In the genomic region with DNA sequence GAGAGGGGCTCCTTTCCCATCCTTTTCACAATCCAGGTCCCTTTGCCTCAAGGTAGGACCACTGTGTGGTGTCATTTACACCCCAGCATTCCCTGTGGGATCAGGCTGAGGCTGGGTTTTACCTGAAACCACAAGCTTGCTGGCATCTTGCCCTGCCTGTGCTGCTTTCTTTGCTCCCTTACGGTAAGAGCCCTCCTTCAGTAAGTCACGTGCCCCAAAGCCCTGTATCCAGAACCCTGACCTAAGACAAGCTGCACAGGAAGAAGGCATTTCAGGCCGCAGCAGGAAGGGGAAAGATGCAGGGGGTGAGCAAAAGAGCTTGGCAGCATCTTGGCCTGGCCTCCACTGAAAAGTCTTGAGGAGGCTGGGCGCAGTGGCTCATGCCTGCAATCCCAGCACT, we compare ENCODE assay signal across 18 cellular contexts. TPM values are rescaled to one million over a fixed set of nuclear protein-coding genes. Genes with fewer than 3 reads are reported as not detected.
DNase-seq lines count a peak whose midpoint lies in the region; ATAC-seq, FAIRE-seq and TF ChIP-seq lines count a peak whose summit lies in the region.
"Had no signal": no experiment of that assay in that cellular context is flagged by ENCODE, and none has a peak within 500 bp of the region (broad histone marks: within the 10 kb centered on the region; RNA-seq: fewer than 3 reads in every experiment).

No MANE protein-coding gene starts in this region.

- no peak for TF ChIP-seq CTCF in coronary artery (IDR thresholded peaks at IDR 0.05)

- intact Hi-C loops in sciatic nerve (cut with DNase I): no loop called here

- H3K4me3 ChIP-seq in H7 (ENCODE audit: insufficient read depth, low read depth, low read length) (no peak overlapping the region), coronary artery (no peak overlapping the region)
- H3K4me3 ChIP-seq: gastroesophageal sphincter, GM23338 had no signal

- FAIRE-seq in GM12892 (lab: Jason Lieb, UNC): no peak

- ATAC-seq in sciatic nerve (no peak), HG03039 (IDR thresholded peaks at IDR 0.05; ENCODE audit: unreplicated experiment) (no peak)
- ATAC-seq: activated CD8-positive, alpha-beta T cell treated with anti-CD3 and anti-CD28 coated beads for 36 hours; gastroesophageal sphincter; GM23338; T-helper 17 cell had no signal

- no peaks in the 10 kb centered on the region for H3K36me3 ChIP-seq in H7 (replicated peaks; ENCODE audit: control insufficient read depth, insufficient read depth, low read length)
- H3K36me3 ChIP-seq: gastroesophageal sphincter, WERI-Rb-1 had no signal

- no peak for TF ChIP-seq POLR2A in GM12892 (IDR thresholded peaks at IDR 0.05; ENCODE audit: low read depth, low read length)

- H3K27ac ChIP-seq in coronary artery: no peak overlapping the region
- H3K27ac ChIP-seq: gastroesophageal sphincter, WERI-Rb-1 had no signal

- peak; percentile 18 for DNase-seq in H7
- peak; percentile 31 for DNase-seq in NCI-H2107 (lab: John Stamatoyannopoulos, UW)
- peak; percentile 52 for DNase-seq in coronary artery (ENCODE audit: low spot score)
- peak; percentile 51 for DNase-seq in sciatic nerve (ENCODE audit: low spot score)
- no peak for DNase-seq in GM12892 (ENCODE audit: insufficient read length)
- no peak for DNase-seq in occipital lobe (lab: John Stamatoyannopoulos, UW)
- no peak for DNase-seq in HUDEP-2 (lab: John Stamatoyannopoulos, UW; ENCODE audit: unreplicated experiment in 76 of 76)
- DNase-seq: activated CD8-positive, alpha-beta T cell treated with anti-CD3 and anti-CD28 coated beads for 36 hours; dermis blood vessel endothelial cell; KBM-7; Right ventricle myocardium superior; stimulated activated CD4-positive, alpha-beta T cell treated with anti-CD3 and anti-CD28 coated beads, Interleukin-2, amount 100 ng/mL, for 24 hours; T-helper 17 cell; WERI-Rb-1 had no signal

- H3K27me3 ChIP-seq in H7 (ENCODE audit: control insufficient read depth, insufficient read depth, low read length): no peaks in the 10 kb centered on the region; the same call in 1 of the 2 replicates

RNA-seq across cellular contexts. Expression of a gene that starts 58.4 kb away (rescaled TPM):
- total RNA-seq in H7 (2014; rRNA removed; shearing (Covaris generic)): 11.2 and 17.8 TPM in 2 replicates
- total RNA-seq in sciatic nerve (not detected), occipital lobe (0.16 TPM)
- polyA plus RNA-seq in GM12892 (2012; ENCODE audit: missing spikeins): not detected
- total RNA-seq: activated CD8-positive, alpha-beta T cell treated with anti-CD3 and anti-CD28 coated beads for 36 hours; activated T-helper 1 cell treated with anti-CD3 and anti-CD28 coated beads, Interleukin-12 subunit alpha, Interleukin-12 subunit beta, Interleukin-2, Interleukin-4 antibody, amounts not matched to agents 30 ng/mL and 10 ng/mL and 1 ng/mL, durations not matched to agents 14 hours and 24 hours and 36 hours; Right ventricle myocardium superior; T-helper 17 cell had no signal

Comparison
In these comparisons a context has a peak if more than half of its experiments do, and no peak if none do; other contexts are left out.
1. DNase-seq: peak in H7 (single experiment), NCI-H2107 (single experiment), coronary artery (single experiment) and sciatic nerve (single experiment); none in GM12892 (single experiment), occipital lobe (single experiment) and HUDEP-2 (0 of 76).
2. RNA of a gene that starts 58.4 kb away (total RNA-seq): 11.2 to 17.8 TPM in H7; 0.16 TPM in occipital lobe (single experiment) and not detected in sciatic nerve (single experiment); every median in the first group is over 10 times any median in the second.